ENCODE assay signal across 13 cellular contexts in the genomic region with DNA sequence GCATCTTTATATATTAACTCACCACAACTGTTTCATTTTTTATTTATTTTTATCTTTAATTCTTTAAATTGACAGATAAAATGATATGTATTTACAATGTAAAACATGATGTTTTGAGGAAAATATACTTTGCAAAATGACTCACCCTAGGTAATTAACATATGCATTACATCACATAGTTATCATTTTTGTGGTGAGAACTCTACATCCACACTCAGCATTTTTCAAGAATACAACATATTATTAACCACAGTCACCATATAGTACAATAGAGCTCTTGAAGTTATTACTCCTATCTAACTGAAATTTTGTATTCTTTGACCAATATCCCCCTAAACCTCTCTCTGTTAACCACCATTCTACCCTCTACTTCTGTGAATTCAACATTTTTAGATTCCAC.
A peak's percentile ranks its signal among the peaks of the same experiment; 100 is the strongest.
DNase-seq lines count a peak whose midpoint lies in the region; ATAC-seq and TF ChIP-seq lines count a peak whose summit lies in the region.
"Had no signal": no experiment of that assay in that cellular context is flagged by ENCODE, and none has a peak within 500 bp of the region (broad histone marks: within the 10 kb centered on the region; RNA-seq: fewer than 3 reads in every experiment).

No MANE protein-coding gene starts in this region.

- H4K20me1 ChIP-seq in KMS-11 (ENCODE audit: insufficient read depth) = no peaks in the 10 kb centered on the region

- H3K36me3 ChIP-seq in ACC112 (ENCODE audit: insufficient read depth, low read length) (no peaks in the 10 kb centered on the region), KMS-11 (ENCODE audit: insufficient read depth) (no peaks in the 10 kb centered on the region), brain microvascular endothelial cell (replicated peaks) (no peaks in the 10 kb centered on the region)

- peak overlapping the region; percentile 36 for H3K4me3 ChIP-seq in ACC112 (ENCODE audit: low read depth, low read length)
- no peak overlapping the region for H3K4me3 ChIP-seq in KMS-11 (IDR thresholded peaks at IDR 0.05; ENCODE audit: insufficient read depth, low read depth, low read length)
- H3K4me3 ChIP-seq in brain microvascular endothelial cell (ENCODE audit: low read depth, low read length) = no peak overlapping the region
- H3K4me3 ChIP-seq: PC-9 had no signal

- H2AFZ ChIP-seq in ACC112 (ENCODE audit: low read length, unreplicated experiment) = no peak overlapping the region
- no peak overlapping the region for H2AFZ ChIP-seq in KMS-11 (ENCODE audit: low read depth)
- H2AFZ ChIP-seq: PC-9 had no signal

- H3K27me3 ChIP-seq in ACC112 (ENCODE audit: insufficient read depth, low read length) = no peaks in the 10 kb centered on the region
- no peaks in the 10 kb centered on the region for H3K27me3 ChIP-seq in KMS-11 (ENCODE audit: insufficient read depth, low read depth)
- no peaks in the 10 kb centered on the region for H3K27me3 ChIP-seq in brain microvascular endothelial cell (replicated peaks)

- in situ Hi-C loops in brain microvascular endothelial cell (cut with HindIII; ENCODE audit: low pct_ligation_motif_present, low sequenced_read_pairs) = no loop called here

- TF ChIP-seq CTCF in KMS-11 (conservative IDR thresholded peaks at IDR 0.05; ENCODE audit: low read depth, low read length) (no peak), brain microvascular endothelial cell (IDR thresholded peaks at IDR 0.05; ENCODE audit: low read depth, low read length, missing control alignments) (no peak)

- peak overlapping the region; percentile 4 for H3K4me2 ChIP-seq in KMS-11
- H3K4me2 ChIP-seq: PC-9 had no signal

- peaks cover 42% of the 10 kb centered on the region for H3K4me1 ChIP-seq in ACC112 (ENCODE audit: control insufficient read depth, insufficient read depth, low read length, unreplicated experiment)
- peaks cover 31% of the 10 kb centered on the region for H3K4me1 ChIP-seq in KMS-11 (ENCODE audit: low read depth, poor library complexity, severe bottlenecking)

- no peaks in the 10 kb centered on the region for H3K79me2 ChIP-seq in ACC112 (ENCODE audit: control insufficient read depth, insufficient read depth, low read length, unreplicated experiment)
- no peaks in the 10 kb centered on the region for H3K79me2 ChIP-seq in KMS-11 (ENCODE audit: insufficient read depth, low read depth)

- no peak overlapping the region for H3K9ac ChIP-seq in KMS-11

- intact Hi-C loops in Right ventricle myocardium inferior (cut with DNase I) = no loop called here

- ATAC-seq in HG03432 (IDR thresholded peaks at IDR 0.05; ENCODE audit: unreplicated experiment) (no peak), Right ventricle myocardium inferior (no peak)
- ATAC-seq: WTC11 had no signal

- H3K27ac ChIP-seq in ACC112 (ENCODE audit: low read depth, low read length) = peak overlapping the region; percentile 88
- H3K27ac ChIP-seq in KMS-11 = no peak overlapping the region
- peak overlapping the region; percentile 66 for H3K27ac ChIP-seq in brain microvascular endothelial cell
- H3K27ac ChIP-seq: PC-9 had no signal

- DNase-seq in brain microvascular endothelial cell (no peak), glomerular visceral epithelial cell (ENCODE audit: extremely low spot score) (peak; percentile 66), Right ventricle myocardium inferior (ENCODE audit: missing footprints) (no peak), cerebellar nuclear complex (lab: John Stamatoyannopoulos, UW) (no peak), DMS 273 (lab: John Stamatoyannopoulos, UW; ENCODE audit: unreplicated experiment) (no peak)
- DNase-seq: caudate nucleus, NCI-H146, PC-9, T-helper 1 cell had no signal
